Comparison of ENCODE assay signal across 8 cellular contexts in the genomic region with DNA sequence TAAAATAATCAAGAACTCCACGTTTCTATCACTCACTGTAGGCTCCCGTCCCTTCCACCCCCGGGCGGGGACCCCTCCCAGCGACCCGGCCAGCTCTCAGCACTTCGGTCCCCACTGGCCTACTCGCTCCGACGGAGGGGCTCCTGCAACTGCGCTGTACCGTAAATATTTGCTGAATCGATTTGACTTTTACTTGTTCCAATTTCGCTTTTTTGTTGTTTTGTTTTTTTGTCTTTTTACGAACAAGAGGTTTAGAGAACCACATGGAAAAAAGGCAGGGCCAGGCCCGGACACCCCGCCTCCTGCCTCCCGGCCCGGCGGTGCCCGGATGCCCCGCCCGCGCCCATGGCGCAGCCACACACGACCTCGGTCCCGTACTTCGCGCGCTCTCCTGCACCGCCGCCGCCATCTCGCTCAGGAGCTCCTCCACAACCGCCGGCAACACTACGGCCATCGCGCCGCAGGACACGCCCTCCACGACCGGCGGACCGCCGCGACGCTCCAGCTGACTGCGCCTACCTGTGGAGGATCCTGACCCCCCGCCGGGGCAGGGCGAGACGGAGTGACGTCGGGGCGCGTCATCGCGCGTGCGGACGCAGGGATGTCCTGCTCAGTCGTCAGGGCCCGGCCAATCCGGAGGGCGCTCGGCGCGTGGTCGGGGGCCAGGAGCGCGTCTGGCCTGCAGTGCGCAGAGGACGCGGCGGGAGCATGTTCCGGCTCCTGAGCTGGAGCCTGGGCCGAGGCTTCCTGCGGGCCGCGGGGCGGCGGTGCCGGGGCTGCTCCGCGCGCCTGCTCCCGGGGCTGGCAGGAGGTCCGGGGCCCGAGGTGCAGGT. TPM values are rescaled to one million over a fixed set of nuclear protein-coding genes. Genes with fewer than 3 reads are reported as not detected.
A peak's percentile ranks its signal among the peaks of the same experiment; 100 is the strongest.
DNase-seq lines count a peak whose midpoint lies in the region; ATAC-seq and TF ChIP-seq lines count a peak whose summit lies in the region.

A gene with protein sequence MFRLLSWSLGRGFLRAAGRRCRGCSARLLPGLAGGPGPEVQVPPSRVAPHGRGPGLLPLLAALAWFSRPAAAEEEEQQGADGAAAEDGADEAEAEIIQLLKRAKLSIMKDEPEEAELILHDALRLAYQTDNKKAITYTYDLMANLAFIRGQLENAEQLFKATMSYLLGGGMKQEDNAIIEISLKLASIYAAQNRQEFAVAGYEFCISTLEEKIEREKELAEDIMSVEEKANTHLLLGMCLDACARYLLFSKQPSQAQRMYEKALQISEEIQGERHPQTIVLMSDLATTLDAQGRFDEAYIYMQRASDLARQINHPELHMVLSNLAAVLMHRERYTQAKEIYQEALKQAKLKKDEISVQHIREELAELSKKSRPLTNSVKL (plus strand): TSS at position 684 of the 833 bp plus-strand sequence. CDS start 25 bp downstream, at position 709.
A gene with protein sequence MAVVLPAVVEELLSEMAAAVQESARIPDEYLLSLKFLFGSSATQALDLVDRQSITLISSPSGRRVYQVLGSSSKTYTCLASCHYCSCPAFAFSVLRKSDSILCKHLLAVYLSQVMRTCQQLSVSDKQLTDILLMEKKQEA (minus strand): TSS at position 564 of the 833 bp plus-strand sequence. CDS start 110 bp downstream, at position 454.

- peak within 1 kb of the TSS; percentile 92 to 97 (median 96) for H3K4me3 Mint-ChIP-seq in immature natural killer cell

- no peaks in the 10 kb centered on the region for H3K9me3 Mint-ChIP-seq in immature natural killer cell

- peak within 1 kb of the TSS; percentile 97 to 99 (median 98) for H3K27ac Mint-ChIP-seq in immature natural killer cell

- peak within 1 kb of the TSS; percentile 99 for H3K27ac ChIP-seq in caudate nucleus (ENCODE audit: low read depth, low read length)

- H3K4me3 ChIP-seq in AG10803 (ENCODE audit: low read length) = peak within 1 kb of the TSS; percentile 80

- DNase-seq in AG10803 (ENCODE audit: low read depth) (peak; percentile 90), NCI-H345 (lab: John Stamatoyannopoulos, UW) (peak; percentile 94), caudate nucleus (lab: John Stamatoyannopoulos, UW) (peak; percentile 64 to 98 (median 94)), immature natural killer cell (peak; percentile 94 to 95 (median 94)), smooth muscle cell of the brain vasculature (ENCODE audit: low read depth, low spot score) (peak; percentile 85)
- DNase-seq in activated CD4-positive, CD25-positive, alpha-beta regulatory T cell (lab: John Stamatoyannopoulos, UW) = peak; percentile 79 to 84 (median 81)

- peaks cover 2 to 22% (median 3%) of the 10 kb centered on the region in 3 donors for H3K36me3 Mint-ChIP-seq in immature natural killer cell

- peak; percentile 94 for ATAC-seq in GM19025 (IDR thresholded peaks at IDR 0.05; ENCODE audit: low read depth, unreplicated experiment)
- peak; percentile 92 for ATAC-seq in HG03280 (IDR thresholded peaks at IDR 0.05; ENCODE audit: unreplicated experiment)

- H3K27me3 Mint-ChIP-seq in immature natural killer cell (ENCODE audit: low read depth in 3 of 3) = peaks cover 2 to 16% (median 5%) of the 10 kb centered on the region in 3 donors

- no peak for TF ChIP-seq CTCF in AG10803 (conservative IDR thresholded peaks at IDR 0.05; ENCODE audit: low read length)

- peaks cover 33 to 35% of the 10 kb centered on the region in 2 donors for H3K4me1 Mint-ChIP-seq in immature natural killer cell

RNA-seq across cellular contexts. Expression of the first gene that starts in this region (rescaled TPM):
- polyA plus RNA-seq in immature natural killer cell = 10 to 100 TPM; 37.1 to 64.6 (median 38.1) TPM

RNA-seq across cellular contexts. Expression of the second gene that starts in this region (rescaled TPM):
- 10 to 100 TPM; 47.0 to 67.8 (median 67.6) TPM for polyA plus RNA-seq in immature natural killer cell

Comparison
In these comparisons a context has a peak if more than half of its experiments do, and no peak if none do; other contexts are left out.
1. Peak in every context shown above with its lines: DNase-seq, ATAC-seq, H3K4me3 ChIP-seq and H3K27ac ChIP-seq.